In genomic region chr7:43779032-43779812, GRCh38 we compare ENCODE assay signal across 1 cellular context.
TF ChIP-seq lines count a peak whose summit lies in the region.

No MANE protein-coding gene starts in this region.

TF ChIP-seq in K562, 482 proteins besides CTCF, POLR2A, EP300 and RAD21 (continued from another document):
- no peak for TF ChIP-seq GABPA (tag; conservative IDR thresholded peaks at IDR 0.05; ENCODE audit: low read depth)
- TF ChIP-seq POLR3G (IDR thresholded peaks at IDR 0.05; ENCODE audit: extremely low read depth, insufficient read length, insufficient replicate concordance) = no peak
- 0 out of 2 replicates have a peak, but pooled peaks have one; percentile 21 for TF ChIP-seq BHLHE40 (IDR thresholded peaks at IDR 0.05; ENCODE audit: low read length)
- no peak for TF ChIP-seq ZBTB26 (CRISPR knock-in tag; IDR thresholded peaks at IDR 0.05)
- TF ChIP-seq ELK1 (CRISPR knock-in tag; IDR thresholded peaks at IDR 0.05) = no peak
- no peak for TF ChIP-seq SAFB2 (IDR thresholded peaks at IDR 0.05; ENCODE audit: borderline replicate concordance, low read depth, low read length, severe bottlenecking)
- TF ChIP-seq FOXJ3 (CRISPR knock-in tag; IDR thresholded peaks at IDR 0.05) = no peak
- no peak for TF ChIP-seq ZBTB17 (CRISPR knock-in tag; IDR thresholded peaks at IDR 0.05)
- no peak for TF ChIP-seq SMC3 (conservative IDR thresholded peaks at IDR 0.05; ENCODE audit: insufficient read depth, low read depth, low read length)
- no peak for TF ChIP-seq CTBP1 (IDR thresholded peaks at IDR 0.05; ENCODE audit: borderline replicate concordance)
- peak; percentile 90 for TF ChIP-seq HMBOX1 (IDR thresholded peaks at IDR 0.05)
- no peak for TF ChIP-seq KDM2B (CRISPR knock-in tag; IDR thresholded peaks at IDR 0.05)
- TF ChIP-seq HDAC3 (IDR thresholded peaks at IDR 0.05; ENCODE audit: borderline replicate concordance, partially characterized antibody) = no peak
- no peak for TF ChIP-seq MEF2A (IDR thresholded peaks at IDR 0.05; ENCODE audit: control insufficient read depth, low read depth, low read length)
- no peak for TF ChIP-seq MXD1 (CRISPR knock-in tag; IDR thresholded peaks at IDR 0.05; ENCODE audit: borderline replicate concordance, poor library complexity, severe bottlenecking)
- peak; percentile 81 for TF ChIP-seq CBFA2T3 (IDR thresholded peaks at IDR 0.05)
- TF ChIP-seq EWSR1 (IDR thresholded peaks at IDR 0.05; ENCODE audit: borderline replicate concordance, low read depth, partially characterized antibody) = no peak
- TF ChIP-seq TFAP4 (CRISPR knock-in tag; IDR thresholded peaks at IDR 0.05; ENCODE audit: borderline replicate concordance) = no peak
- TF ChIP-seq NFRKB (IDR thresholded peaks at IDR 0.05; ENCODE audit: low read depth) = no peak
- no peak for TF ChIP-seq ZNF316 (IDR thresholded peaks at IDR 0.05)
- TF ChIP-seq SREBF1 (IDR thresholded peaks at IDR 0.05; ENCODE audit: borderline replicate concordance, low read depth, low read length) = no peak
- no peak for TF ChIP-seq U2AF2 (optimal IDR thresholded peaks at IDR 0.05; ENCODE audit: low read depth, low read length)
- no peak for TF ChIP-seq SNIP1 (IDR thresholded peaks at IDR 0.05; ENCODE audit: low read depth)
- TF ChIP-seq ETV5 (CRISPR knock-in tag; IDR thresholded peaks at IDR 0.05; ENCODE audit: low read depth) = no peak
- TF ChIP-seq MYC (IDR thresholded peaks at IDR 0.05; ENCODE audit: low read depth, low read length) = no peak
- no peak for TF ChIP-seq MYC (CRISPR knock-in tag; IDR thresholded peaks at IDR 0.05; ENCODE audit: borderline replicate concordance, low read depth)
- 0 out of 2 replicates have a peak, but pooled peaks have one; percentile 37 for TF ChIP-seq SMARCE1 (IDR thresholded peaks at IDR 0.05)
- TF ChIP-seq POLR2H (tag; IDR thresholded peaks at IDR 0.05; ENCODE audit: low read depth) = no peak
- TF ChIP-seq SP1 (CRISPR knock-in tag; IDR thresholded peaks at IDR 0.05) = no peak
- no peak for TF ChIP-seq TGIF2 (CRISPR knock-in tag; IDR thresholded peaks at IDR 0.05)
- TF ChIP-seq NCOR1 (IDR thresholded peaks at IDR 0.05) = peak; percentile 57; the same call in 1 of the 2 replicates
- peak; percentile 34; the same call in 1 of the 2 replicates for TF ChIP-seq CREM (IDR thresholded peaks at IDR 0.05; ENCODE audit: low read depth)
- no peak for TF ChIP-seq ZFP36 (IDR thresholded peaks at IDR 0.05; ENCODE audit: low read depth, low read length, partially characterized antibody)
- TF ChIP-seq MYBL2 (IDR thresholded peaks at IDR 0.05; ENCODE audit: low read depth) = no peak
- no peak for TF ChIP-seq MYBL2 (CRISPR knock-in tag; IDR thresholded peaks at IDR 0.05; ENCODE audit: borderline replicate concordance)
- TF ChIP-seq TAL1 (IDR thresholded peaks at IDR 0.05) = peak; percentile 61
- no peak for TF ChIP-seq HMG20B (CRISPR knock-in tag; IDR thresholded peaks at IDR 0.05)
- TF ChIP-seq GTF2A2 (tag; IDR thresholded peaks at IDR 0.05) = no peak
- TF ChIP-seq ID3 (CRISPR knock-in tag; IDR thresholded peaks at IDR 0.05) = no peak
- no peak for TF ChIP-seq ID3 (tag; IDR thresholded peaks at IDR 0.05)
- TF ChIP-seq BRF2 (IDR thresholded peaks at IDR 0.05; ENCODE audit: borderline replicate concordance, insufficient read depth, insufficient read length) = no peak
- TF ChIP-seq SRSF9 (IDR thresholded peaks at IDR 0.05; ENCODE audit: borderline replicate concordance, low read depth, low read length) = no peak
- no peak for TF ChIP-seq ZNF224 (CRISPR knock-in tag; IDR thresholded peaks at IDR 0.05)
- TF ChIP-seq SRF (CRISPR knock-in tag; IDR thresholded peaks at IDR 0.05) = no peak
- no peak for TF ChIP-seq CAMTA2 (CRISPR knock-in tag; conservative IDR thresholded peaks at IDR 0.05)
- no peak for TF ChIP-seq GTF2B (IDR thresholded peaks at IDR 0.05; ENCODE audit: extremely low read depth, insufficient read length)
- TF ChIP-seq ZNF175 (CRISPR knock-in tag; IDR thresholded peaks at IDR 0.05; ENCODE audit: low read depth) = no peak
- TF ChIP-seq E2F5 (CRISPR knock-in tag; IDR thresholded peaks at IDR 0.05) = no peak
- no peak for TF ChIP-seq MEF2D (tag; conservative IDR thresholded peaks at IDR 0.05; ENCODE audit: low read depth)
- TF ChIP-seq ZBTB8A (IDR thresholded peaks at IDR 0.05; ENCODE audit: partially characterized antibody) = no peak
